Comparison of ENCODE assay signal across 27 cellular contexts in the genomic region with DNA sequence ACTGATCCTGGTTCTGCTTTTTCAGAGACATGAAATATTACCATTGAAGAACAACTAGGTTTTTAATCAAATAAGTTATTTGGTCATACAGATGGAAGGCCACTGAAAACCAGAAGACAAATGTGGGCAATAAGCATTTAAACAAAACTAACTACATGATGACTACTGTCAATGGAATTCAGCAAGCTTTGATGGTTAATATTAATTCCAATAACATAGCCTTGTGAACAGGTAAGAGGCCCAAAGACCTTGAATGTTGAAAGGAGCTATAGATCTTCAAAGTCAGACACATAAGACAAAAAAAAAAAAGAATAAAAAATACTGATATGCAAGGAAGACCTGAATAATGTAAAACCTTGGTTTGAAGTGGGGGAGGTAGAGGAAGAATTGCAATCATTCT.
"Had no signal": no experiment of that assay in that cellular context is flagged by ENCODE, and none has a peak within 500 bp of the region (broad histone marks: within the 10 kb centered on the region; RNA-seq: fewer than 3 reads in every experiment).

No MANE protein-coding gene starts in this region.

- H2AFZ ChIP-seq: hepatocyte had no signal

- H3K4me2 ChIP-seq: hepatocyte had no signal

- H3K4me3 ChIP-seq: coronary artery, esophagus muscularis mucosa, gastroesophageal sphincter, heart left ventricle, hepatocyte, lung, mucosa of descending colon, pancreas, right atrium auricular region, sigmoid colon, testis, tibial artery had no signal

- ATAC-seq: foreskin keratinocyte; gastroesophageal sphincter; heart left ventricle; mucosa of descending colon; natural killer cell treated with Interleukin-12 subunit alpha and Interleukin-12 subunit beta and Interleukin-15 and Interleukin-18, amount 100 ng/mL, for 72 hours; pancreas; stimulated activated memory B cell treated with anti-CD40 and anti-IgM and Interleukin-4, amounts not matched to agents 10 μg/mL and 1 μg/mL and 100 μg/mL, for 72 hours; stimulated activated naive CD8-positive, alpha-beta T cell treated with anti-CD3 and anti-CD28 coated beads, Interleukin-15, Interleukin-2, amounts not matched to agents 100 U/mL and 50 U/mL, for 24 hours had no signal

- H3K27ac ChIP-seq: coronary artery, esophagus muscularis mucosa, foreskin keratinocyte, gastroesophageal sphincter, heart left ventricle, hepatocyte, neutrophil, pancreas, right atrium auricular region, sigmoid colon, testis, tibial artery had no signal

- H3K36me3 Mint-ChIP-seq: mesothelial cell of epicardium; naive B cell; natural killer cell treated with Interleukin-12 subunit alpha and Interleukin-12 subunit beta and Interleukin-15 and Interleukin-18, amount 100 ng/mL, for 72 hours; stimulated activated memory B cell treated with anti-CD40 and anti-IgM and Interleukin-4, amounts not matched to agents 10 μg/mL and 1 μg/mL and 100 μg/mL, for 72 hours had no signal

- H3K36me3 ChIP-seq: esophagus muscularis mucosa, gastroesophageal sphincter, heart left ventricle, neutrophil, pancreas, right atrium auricular region, sigmoid colon, tibial artery had no signal

- H3K27me3 ChIP-seq: esophagus muscularis mucosa, foreskin keratinocyte, gastroesophageal sphincter, heart left ventricle, hepatocyte, neutrophil, pancreas, right atrium auricular region, sigmoid colon, testis, tibial artery had no signal

- H3K4me3 Mint-ChIP-seq: mesothelial cell of epicardium; natural killer cell treated with Interleukin-12 subunit alpha and Interleukin-12 subunit beta and Interleukin-15 and Interleukin-18, amount 100 ng/mL, for 72 hours; neural crest cell; stimulated activated memory B cell treated with anti-CD40 and anti-IgM and Interleukin-4, amounts not matched to agents 10 μg/mL and 1 μg/mL and 100 μg/mL, for 72 hours; type B pancreatic cell had no signal

- H3K9me3 ChIP-seq: esophagus muscularis mucosa, gastroesophageal sphincter, heart left ventricle, mucosa of descending colon, neutrophil, pancreas, right atrium auricular region, sigmoid colon, testis, tibial artery had no signal

- H3K79me2 ChIP-seq: hepatocyte had no signal

- H3K9me3 Mint-ChIP-seq: neural crest cell; stimulated activated memory B cell treated with anti-CD40 and anti-IgM and Interleukin-4, amounts not matched to agents 10 μg/mL and 1 μg/mL and 100 μg/mL, for 72 hours; type B pancreatic cell had no signal

- H3K27me3 Mint-ChIP-seq: naive B cell; natural killer cell treated with Interleukin-12 subunit alpha and Interleukin-12 subunit beta and Interleukin-15 and Interleukin-18, amount 100 ng/mL, for 72 hours; stimulated activated memory B cell treated with anti-CD40 and anti-IgM and Interleukin-4, amounts not matched to agents 10 μg/mL and 1 μg/mL and 100 μg/mL, for 72 hours; type B pancreatic cell had no signal

- DNase-seq: dermis blood vessel endothelial cell; effector memory CD4-positive, alpha-beta T cell; heart left ventricle; mesenchymal stem cell; mucosa of descending colon; naive B cell; pancreas; sigmoid colon; stimulated activated CD4-positive, alpha-beta T cell treated with anti-CD3 and anti-CD28 coated beads, Interleukin-2, amount 100 ng/mL, for 24 hours; stimulated activated CD4-positive, alpha-beta T cell treated with anti-CD3 and anti-CD28 coated beads, Interleukin-4, amount 100 ng/mL, for 4 hours; stimulated activated naive CD8-positive, alpha-beta T cell treated with anti-CD3 and anti-CD28 coated beads, Interleukin-15, Interleukin-2, amounts not matched to agents 100 U/mL and 50 U/mL, for 24 hours; substantia nigra; testis; tibial artery had no signal

- H3K4me1 ChIP-seq: esophagus muscularis mucosa, gastroesophageal sphincter, heart left ventricle, pancreas, right atrium auricular region, sigmoid colon, testis, tibial artery had no signal

- H3K4me1 Mint-ChIP-seq: naive B cell; neural crest cell; stimulated activated memory B cell treated with anti-CD40 and anti-IgM and Interleukin-4, amounts not matched to agents 10 μg/mL and 1 μg/mL and 100 μg/mL, for 72 hours had no signal
